ENCODE assay signal across 8 cellular contexts in genomic region chr3:129606522-129607390, GRCh38. TPM values are rescaled to one million over a fixed set of nuclear protein-coding genes. Genes with fewer than 3 reads are reported as not detected.
DNase-seq lines count a peak whose midpoint lies in the region; ATAC-seq and TF ChIP-seq lines count a peak whose summit lies in the region.

Gene PLXND1, minus strand, starts transcription at chr3:129606676. Its CDS starts 37 bp downstream, at chr3:129606639.

- no peaks in the 10 kb centered on the region for H3K36me3 ChIP-seq in RWPE2 (ENCODE audit: low read depth)

- intact Hi-C loops in right cardiac atrium (cut with DNase I): loop anchor here in 2 of 4 donors (5.0 to 10.0 kb wide), 2 partner anchors 112 to 114 kb away; no protein-coding TSS in a partner anchor
- intact Hi-C loops in posterior cingulate gyrus (cut with DNase I): loop anchor here (5.0 kb wide), 1 partner anchor 114 kb away; no protein-coding TSS in a partner anchor

- ATAC-seq in RWPE2 (ENCODE audit: low read depth): peak; percentile 42
- ATAC-seq in right cardiac atrium: peak; percentile 72 to 78
- no peak for ATAC-seq in HG03354 (IDR thresholded peaks at IDR 0.05; ENCODE audit: poor library complexity, severe bottlenecking, unreplicated experiment)
- no peak for ATAC-seq in HG03097 (IDR thresholded peaks at IDR 0.05; ENCODE audit: low FRiP score, unreplicated experiment)

- H3K4me3 ChIP-seq in RWPE2 (ENCODE audit: severe bottlenecking) (peak within 1 kb of the TSS; percentile 46), astrocyte of the spinal cord (ENCODE audit: low read depth, low read length) (peak within 1 kb of the TSS; percentile 61), right cardiac atrium (ENCODE audit: low read length) (peak within 1 kb of the TSS; percentile 71)

- 2% methylated on average over 97 of the region's 115 CpGs for WGBS in right cardiac atrium

- H3K4me1 ChIP-seq in RWPE2 (ENCODE audit: insufficient read depth, poor library complexity, severe bottlenecking) (no peaks in the 10 kb centered on the region), right cardiac atrium (ENCODE audit: control insufficient read depth, insufficient read depth, low read length) (peaks cover 7% of the 10 kb centered on the region)

- DNase-seq in COLO668 (lab: John Stamatoyannopoulos, UW; ENCODE audit: unreplicated experiment): peak; percentile 61
- no peak for DNase-seq in HT-29 (ENCODE audit: low spot score)
- no peak for DNase-seq in RWPE2 (ENCODE audit: low spot score)
- DNase-seq in astrocyte of the spinal cord (ENCODE audit: low read depth, low spot score): peak; percentile 56
- peak; percentile 89 to 95 (median 94) for DNase-seq in right cardiac atrium
- peak in 6 of 10 donors; percentile 49 to 91 (median 67) for DNase-seq in posterior cingulate gyrus

- TF ChIP-seq CTCF in RWPE2 (IDR thresholded peaks at IDR 0.05; ENCODE audit: poor library complexity, severe bottlenecking) (no peak), astrocyte of the spinal cord (IDR thresholded peaks at IDR 0.05; ENCODE audit: low read depth, low read length) (no peak)

- H3K27ac ChIP-seq in RWPE2 (ENCODE audit: poor library complexity, severe bottlenecking): no peak within 1 kb of the TSS
- H3K27ac ChIP-seq in right cardiac atrium (ENCODE audit: low read length): peak within 1 kb of the TSS; percentile 99

- no peaks in the 10 kb centered on the region for H3K9me3 ChIP-seq in RWPE2 (ENCODE audit: severe bottlenecking)
- H3K9me3 ChIP-seq in right cardiac atrium (ENCODE audit: control insufficient read depth, low read length): no peaks in the 10 kb centered on the region

- in situ Hi-C loops in astrocyte of the spinal cord (cut with HindIII; ENCODE audit: low sequenced_read_pairs): no loop called here

- H3K27me3 ChIP-seq in RWPE2 (ENCODE audit: insufficient read depth, poor library complexity, severe bottlenecking) (peaks cover 16% of the 10 kb centered on the region), right cardiac atrium (ENCODE audit: control insufficient read depth, insufficient read depth) (no peaks in the 10 kb centered on the region)

RNA-seq across cellular contexts. Expression of gene PLXND1, which starts in this region (rescaled TPM):
- total RNA-seq in HT-29 (2014; rRNA removed; shearing (Covaris generic)): 23.8 and 30.5 TPM in 2 replicates
- 100 to 1,000 TPM in 1 of 4 donors, 10 to 100 TPM in 3; 75.4 to 102 (median 84.1) TPM for total RNA-seq in right cardiac atrium
- 89.4 TPM for polyA plus RNA-seq in right cardiac atrium

Comparison
In these comparisons a context has a peak if more than half of its experiments do, and no peak if none do; other contexts are left out.
1. DNase-seq: peak in COLO668 (single experiment), astrocyte of the spinal cord (single experiment), right cardiac atrium (3 of 3) and posterior cingulate gyrus (6 of 10); none in HT-29 (single experiment) and RWPE2 (single experiment).
2. ATAC-seq: peak in RWPE2 (single experiment) and right cardiac atrium (2 of 2); none in HG03354 (single experiment) and HG03097 (single experiment).
3. Peak in every context shown above with its lines, with median percentiles within 50 percentile points of each other: H3K4me3 ChIP-seq.